Comparison of ENCODE assay signal across 17 cellular contexts in the genomic region with DNA sequence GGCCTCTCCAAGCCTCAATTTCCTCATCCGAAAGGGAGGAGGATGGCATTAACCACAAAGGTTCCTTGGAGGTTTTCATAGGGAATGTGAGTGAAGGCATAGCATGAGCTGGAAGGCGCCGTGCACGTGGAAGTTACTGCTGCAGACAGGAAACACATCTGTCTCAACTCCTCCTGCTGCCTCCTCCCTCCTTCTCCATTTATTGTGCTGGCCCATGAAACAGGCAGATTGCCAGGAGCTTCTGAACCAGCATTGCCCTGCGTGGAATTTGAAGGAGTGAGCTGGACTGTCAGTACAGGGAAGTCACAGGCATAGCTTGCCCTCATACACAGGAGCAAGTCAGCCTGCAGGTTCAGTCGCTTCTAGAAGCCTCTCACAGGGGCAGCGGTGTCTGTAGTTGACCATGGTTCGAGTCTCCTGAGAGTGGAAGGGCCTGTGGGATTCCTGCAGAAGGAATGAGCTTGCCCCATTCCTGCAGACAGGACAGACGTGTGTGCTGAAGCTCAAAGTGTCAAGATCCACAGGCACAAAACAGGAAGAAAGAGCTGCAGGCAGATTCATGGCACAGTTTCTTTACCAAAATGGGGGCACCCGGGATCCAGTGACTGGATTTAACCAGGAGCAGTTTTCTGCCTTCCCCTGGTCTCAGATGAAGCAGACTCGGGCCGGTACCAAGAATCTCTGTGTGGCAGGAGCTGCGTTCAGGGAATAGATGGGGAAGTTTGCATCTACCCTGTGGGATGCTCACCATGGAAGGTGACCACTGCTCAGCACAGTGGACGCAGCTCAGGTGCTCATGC. TPM values are rescaled to one million over a fixed set of nuclear protein-coding genes. Genes with fewer than 3 reads are reported as not detected.
DNase-seq lines count a peak whose midpoint lies in the region; ATAC-seq and TF ChIP-seq lines count a peak whose summit lies in the region.
"Had no signal": no experiment of that assay in that cellular context is flagged by ENCODE, and none has a peak within 500 bp of the region (broad histone marks: within the 10 kb centered on the region; RNA-seq: fewer than 3 reads in every experiment).

No MANE protein-coding gene starts in this region.

- 64 to 71% (median 68%) methylated on average over 13 to 14 of the region's 14 CpGs for WGBS in heart left ventricle, 4 donors
- WGBS in suprapubic skin = 88% methylated on average over 12 of the region's 14 CpGs

- H3K9me3 Mint-ChIP-seq in WTC11 (no peaks in the 10 kb centered on the region), progenitor cell of endocrine pancreas (ENCODE audit: low read depth) (no peaks in the 10 kb centered on the region)
- H3K9me3 Mint-ChIP-seq: memory B cell; T-helper 2 cell treated with Interferon-gamma antibody and Interleukin-4, amounts not matched to agents 5 μg/mL and 100 μg/mL, for 36 hours had no signal

- H3K9me3 ChIP-seq in heart left ventricle (no peaks in the 10 kb centered on the region), suprapubic skin (no peaks in the 10 kb centered on the region)

- H3K27ac ChIP-seq in heart left ventricle (no peak overlapping the region), suprapubic skin (no peak overlapping the region)
- H3K27ac ChIP-seq: cardiac muscle cell, epithelial cell of prostate had no signal

- no peak for TF ChIP-seq CTCF in WTC11 (IDR thresholded peaks at IDR 0.05)
- TF ChIP-seq CTCF in heart left ventricle (IDR thresholded peaks at IDR 0.05) = no peak
- no peak for TF ChIP-seq CTCF in progenitor cell of endocrine pancreas (IDR thresholded peaks at IDR 0.05; ENCODE audit: unreplicated experiment)
- no peak for TF ChIP-seq CTCF in suprapubic skin (IDR thresholded peaks at IDR 0.05)

- no peak for TF ChIP-seq EP300 in suprapubic skin (IDR thresholded peaks at IDR 0.05)

- H3K36me3 ChIP-seq in heart left ventricle (peaks cover 0 to 10% (median 0%) of the 10 kb centered on the region in 9 donors), suprapubic skin (peaks cover 6% of the 10 kb centered on the region)

- no peak for ATAC-seq in WTC11
- peak; percentile 44 to 75 (median 64) for ATAC-seq in heart left ventricle
- no peak for ATAC-seq in HG02973 (IDR thresholded peaks at IDR 0.05; ENCODE audit: unreplicated experiment)

- peaks cover 23% of the 10 kb centered on the region for H3K36me3 Mint-ChIP-seq in WTC11
- H3K36me3 Mint-ChIP-seq in progenitor cell of endocrine pancreas (ENCODE audit: insufficient read depth) = peaks cover 28% of the 10 kb centered on the region
- H3K36me3 Mint-ChIP-seq: memory B cell had no signal

- intact Hi-C loops in heart left ventricle (cut with DNase I) = loop anchor here in 2 of 10 donors (10.0 kb wide), 2 partner anchors 58 to 368 kb away; no protein-coding TSS in a partner anchor

- H3K4me1 Mint-ChIP-seq in WTC11 (peaks cover 6% of the 10 kb centered on the region), progenitor cell of endocrine pancreas (ENCODE audit: low read depth) (peaks cover 15% of the 10 kb centered on the region)
- H3K4me1 Mint-ChIP-seq: memory B cell had no signal

- peak; percentile 36 for DNase-seq in EH (ENCODE audit: low read depth)
- DNase-seq in WTC11 (ENCODE audit: low spot score) = no peak
- peak in 3 of 5 donors; percentile 33 to 74 (median 61) for DNase-seq in heart left ventricle
- no peak for DNase-seq in progenitor cell of endocrine pancreas (ENCODE audit: low spot score, unreplicated experiment)
- DNase-seq in NCI-H146 treated with DMSO at 0.1 percent for 48 hours (lab: John Stamatoyannopoulos, UW; ENCODE audit: unreplicated experiment) = no peak
- no peak for DNase-seq in germinal center (ENCODE audit: low spot score)
- DNase-seq in suprapubic skin (ENCODE audit: low spot score in 2 of 2) = no peak
- DNase-seq: activated naive CD4-positive, alpha-beta T cell; AML-193; NCI-H1930; NCI-H526 treated with DMSO at 0.1 percent for 48 hours; occipital lobe had no signal

- no peak overlapping the region for H3K4me3 ChIP-seq in heart left ventricle
- H3K4me3 ChIP-seq in suprapubic skin = no peak overlapping the region
- H3K4me3 ChIP-seq: cardiac muscle cell had no signal

- H3K27me3 Mint-ChIP-seq in WTC11 (ENCODE audit: low read depth) (no peaks in the 10 kb centered on the region), progenitor cell of endocrine pancreas (no peaks in the 10 kb centered on the region)
- H3K27me3 Mint-ChIP-seq: memory B cell had no signal

- CTCF ChIA-PET in WTC11 (lab: Charles Lee) = interaction anchor here (0.8 kb wide), 1 partner anchor 15 kb away, joined by 4 read pairs; no protein-coding TSS in a partner anchor

- peaks cover 0 to 12% (median 0%) of the 10 kb centered on the region in 12 donors for H3K4me1 ChIP-seq in heart left ventricle
- no peaks in the 10 kb centered on the region for H3K4me1 ChIP-seq in suprapubic skin

- POLR2A ChIA-PET in WTC11 (lab: Charles Lee) = no interaction called here

- peak overlapping the region; percentile 73; the same call in 1 of the 2 replicates for H3K27ac Mint-ChIP-seq in WTC11
- peak overlapping the region; percentile 81 for H3K27ac Mint-ChIP-seq in progenitor cell of endocrine pancreas
- H3K27ac Mint-ChIP-seq: memory B cell; T-helper 2 cell treated with Interferon-gamma antibody and Interleukin-4, amounts not matched to agents 5 μg/mL and 100 μg/mL, for 36 hours had no signal

- no peak for TF ChIP-seq POLR2A in heart left ventricle (IDR thresholded peaks at IDR 0.05)
- TF ChIP-seq POLR2A in suprapubic skin (IDR thresholded peaks at IDR 0.05) = no peak

- H3K4me3 Mint-ChIP-seq in WTC11 (no peak overlapping the region), progenitor cell of endocrine pancreas (ENCODE audit: low read depth) (no peak overlapping the region)
- H3K4me3 Mint-ChIP-seq: memory B cell; T-helper 2 cell treated with Interferon-gamma antibody and Interleukin-4, amounts not matched to agents 5 μg/mL and 100 μg/mL, for 36 hours had no signal

- H3K27me3 ChIP-seq in heart left ventricle (no peaks in the 10 kb centered on the region), suprapubic skin (no peaks in the 10 kb centered on the region)
- H3K27me3 ChIP-seq: cardiac muscle cell had no signal

TF ChIP-seq in WTC11, 78 proteins besides CTCF, POLR2A, EP300 and RAD21 (continues in another document):
- TF ChIP-seq ETV6 (CRISPR knock-in tag; IDR thresholded peaks at IDR 0.05) (no peak), ZNF671 (CRISPR knock-in tag; IDR thresholded peaks at IDR 0.05) (no peak), ZBTB21 (CRISPR knock-in tag; IDR thresholded peaks at IDR 0.05; ENCODE audit: borderline replicate concordance) (no peak), ZNF263 (CRISPR knock-in tag; IDR thresholded peaks at IDR 0.05; ENCODE audit: low read depth) (no peak), RELA (CRISPR knock-in tag; IDR thresholded peaks at IDR 0.05; ENCODE audit: borderline replicate concordance) (no peak), EMX1 (CRISPR knock-in tag; IDR thresholded peaks at IDR 0.05) (no peak), HMGA2 (CRISPR knock-in tag; IDR thresholded peaks at IDR 0.05) (no peak), SMAD3 (CRISPR knock-in tag; IDR thresholded peaks at IDR 0.05; ENCODE audit: borderline replicate concordance) (no peak), ZNF121 (CRISPR knock-in tag; IDR thresholded peaks at IDR 0.05) (no peak), TEAD1 (CRISPR knock-in tag; IDR thresholded peaks at IDR 0.05) (no peak), PREB (CRISPR knock-in tag; IDR thresholded peaks at IDR 0.05; ENCODE audit: borderline replicate concordance) (no peak)
- TF ChIP-seq, protein P1, sequence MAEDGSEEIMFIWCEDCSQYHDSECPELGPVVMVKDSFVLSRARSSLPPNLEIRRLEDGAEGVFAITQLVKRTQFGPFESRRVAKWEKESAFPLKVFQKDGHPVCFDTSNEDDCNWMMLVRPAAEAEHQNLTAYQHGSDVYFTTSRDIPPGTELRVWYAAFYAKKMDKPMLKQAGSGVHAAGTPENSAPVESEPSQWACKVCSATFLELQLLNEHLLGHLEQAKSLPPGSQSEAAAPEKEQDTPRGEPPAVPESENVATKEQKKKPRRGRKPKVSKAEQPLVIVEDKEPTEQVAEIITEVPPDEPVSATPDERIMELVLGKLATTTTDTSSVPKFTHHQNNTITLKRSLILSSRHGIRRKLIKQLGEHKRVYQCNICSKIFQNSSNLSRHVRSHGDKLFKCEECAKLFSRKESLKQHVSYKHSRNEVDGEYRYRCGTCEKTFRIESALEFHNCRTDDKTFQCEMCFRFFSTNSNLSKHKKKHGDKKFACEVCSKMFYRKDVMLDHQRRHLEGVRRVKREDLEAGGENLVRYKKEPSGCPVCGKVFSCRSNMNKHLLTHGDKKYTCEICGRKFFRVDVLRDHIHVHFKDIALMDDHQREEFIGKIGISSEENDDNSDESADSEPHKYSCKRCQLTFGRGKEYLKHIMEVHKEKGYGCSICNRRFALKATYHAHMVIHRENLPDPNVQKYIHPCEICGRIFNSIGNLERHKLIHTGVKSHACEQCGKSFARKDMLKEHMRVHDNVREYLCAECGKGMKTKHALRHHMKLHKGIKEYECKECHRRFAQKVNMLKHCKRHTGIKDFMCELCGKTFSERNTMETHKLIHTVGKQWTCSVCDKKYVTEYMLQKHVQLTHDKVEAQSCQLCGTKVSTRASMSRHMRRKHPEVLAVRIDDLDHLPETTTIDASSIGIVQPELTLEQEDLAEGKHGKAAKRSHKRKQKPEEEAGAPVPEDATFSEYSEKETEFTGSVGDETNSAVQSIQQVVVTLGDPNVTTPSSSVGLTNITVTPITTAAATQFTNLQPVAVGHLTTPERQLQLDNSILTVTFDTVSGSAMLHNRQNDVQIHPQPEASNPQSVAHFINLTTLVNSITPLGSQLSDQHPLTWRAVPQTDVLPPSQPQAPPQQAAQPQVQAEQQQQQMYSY (CRISPR knock-in tag; IDR thresholded peaks at IDR 0.05) = no peak

RNA-seq across cellular contexts. Expression of gene CTSL, which starts 48.7 kb away (rescaled TPM):
- 33.0 to 39.7 TPM (median 33.4 TPM) in 3 replicates for total RNA-seq in WTC11 (2021)
- 100 to 1,000 TPM in 8 of 9 donors, 10 to 100 TPM in 1; 95.3 to 382 (median 130) TPM for total RNA-seq in heart left ventricle
- 100 to 1,000 TPM in 1 of 2 donors, 10 to 100 TPM in 1; 86.6 to 166 TPM for polyA plus RNA-seq in heart left ventricle
- 38.6 and 47.5 TPM in 2 replicates for total RNA-seq in progenitor cell of endocrine pancreas
- 10 to 100 TPM; 24.6 to 36.8 (median 27.8) TPM for total RNA-seq in suprapubic skin

Comparison
In these comparisons a context has a peak if more than half of its experiments do, and no peak if none do; other contexts are left out.
1. DNase-seq: peak in EH (single experiment) and heart left ventricle (3 of 5); none in WTC11 (single experiment), progenitor cell of endocrine pancreas (single experiment), NCI-H146 treated with DMSO at 0.1 percent for 48 hours (single experiment), germinal center (single experiment) and suprapubic skin (0 of 2).
2. ATAC-seq: peak in heart left ventricle (4 of 4); none in WTC11 (single experiment) and HG02973 (single experiment).